In the genomic region with DNA sequence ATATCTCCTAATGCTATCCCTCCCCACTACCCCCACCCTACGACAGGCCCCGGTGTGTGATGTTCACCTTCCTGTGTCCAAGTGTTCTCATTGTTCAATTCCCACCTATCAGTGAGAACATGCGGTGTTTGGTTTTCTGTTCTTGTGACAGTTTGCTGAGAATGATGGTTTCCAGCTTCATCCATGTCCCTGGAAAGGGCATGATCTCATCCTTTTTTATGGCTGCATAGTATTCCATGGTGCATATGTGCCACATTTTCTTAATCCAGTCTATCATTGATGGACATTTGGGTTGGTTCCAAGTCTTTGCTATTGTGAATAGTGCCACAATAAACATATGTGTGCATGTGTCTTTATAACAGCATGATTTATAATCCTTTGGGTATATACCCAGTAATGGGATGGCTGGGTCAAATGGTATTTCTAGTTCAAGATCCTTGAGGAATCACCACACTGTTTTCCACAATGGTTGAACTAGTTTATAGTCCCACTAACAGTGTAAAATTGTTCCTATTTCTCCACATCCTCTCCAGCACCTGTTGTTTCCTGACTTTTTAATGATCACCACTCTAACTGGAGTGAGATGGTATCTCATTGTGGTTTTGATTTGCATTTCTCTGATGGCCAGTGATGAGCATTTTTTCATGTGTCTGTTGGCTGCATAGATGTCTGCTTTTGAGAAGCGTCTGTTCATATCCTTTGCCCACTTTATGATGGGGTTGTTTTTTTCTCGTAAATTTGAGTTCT, we compare ENCODE assay signal across 2 cellular contexts.
A peak's percentile ranks its signal among the peaks of the same experiment; 100 is the strongest.
TF ChIP-seq lines count a peak whose summit lies in the region.

No MANE protein-coding gene starts in this region.

TF ChIP-seq in HEK293, 187 proteins besides CTCF, POLR2A, EP300 and RAD21:
- TF ChIP-seq, protein P1, sequence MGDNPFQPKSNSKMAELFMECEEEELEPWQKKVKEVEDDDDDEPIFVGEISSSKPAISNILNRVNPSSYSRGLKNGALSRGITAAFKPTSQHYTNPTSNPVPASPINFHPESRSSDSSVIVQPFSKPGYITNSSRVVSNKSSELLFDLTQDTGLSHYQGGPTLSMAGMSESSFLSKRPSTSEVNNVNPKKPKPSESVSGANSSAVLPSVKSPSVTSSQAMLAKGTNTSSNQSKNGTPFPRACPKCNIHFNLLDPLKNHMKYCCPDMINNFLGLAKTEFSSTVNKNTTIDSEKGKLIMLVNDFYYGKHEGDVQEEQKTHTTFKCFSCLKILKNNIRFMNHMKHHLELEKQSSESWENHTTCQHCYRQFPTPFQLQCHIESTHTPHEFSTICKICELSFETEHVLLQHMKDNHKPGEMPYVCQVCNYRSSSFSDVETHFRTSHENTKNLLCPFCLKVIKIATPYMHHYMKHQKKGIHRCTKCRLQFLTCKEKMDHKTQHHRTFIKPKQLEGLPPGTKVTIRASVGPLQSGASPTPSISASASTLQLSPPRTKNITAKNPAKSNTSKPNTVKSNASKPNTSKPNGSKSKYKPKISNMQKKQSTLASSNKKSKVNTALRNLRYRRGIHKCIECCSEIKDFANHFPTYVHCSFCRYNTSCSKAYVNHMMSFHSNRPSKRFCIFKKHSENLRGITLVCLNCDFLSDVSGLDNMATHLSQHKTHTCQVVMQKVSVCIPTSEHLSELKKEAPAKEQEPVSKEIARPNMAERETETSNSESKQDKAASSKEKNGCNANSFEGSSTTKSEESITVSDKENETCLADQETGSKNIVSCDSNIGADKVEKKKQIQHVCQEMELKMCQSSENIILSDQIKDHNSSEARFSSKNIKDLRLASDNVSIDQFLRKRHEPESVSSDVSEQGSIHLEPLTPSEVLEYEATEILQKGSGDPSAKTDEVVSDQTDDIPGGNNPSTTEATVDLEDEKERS (tag by site-specific recombination; IDR thresholded peaks at IDR 0.05): 0 out of 2 replicates have a peak, but pooled peaks have one; percentile 61
- peak; percentile 76; the same call in 1 of the 2 replicates for TF ChIP-seq ZNF184 (tag by site-specific recombination; IDR thresholded peaks at IDR 0.05)
- TF ChIP-seq SCRT2 (tag by site-specific recombination; IDR thresholded peaks at IDR 0.05): peak; percentile 42; the same call in 1 of the 2 replicates
- TF ChIP-seq ZNF146 (tag by site-specific recombination; IDR thresholded peaks at IDR 0.05): peak; percentile 97
TF ChIP-seq in HEK293: peak in this region for 4; not testable (repeated sequence) for 183.

TF ChIP-seq in K562, 482 proteins besides CTCF, POLR2A, EP300 and RAD21:
- peak; percentile 72; the same call in 1 of the 2 replicates for TF ChIP-seq ZNF184 (CRISPR knock-in tag; IDR thresholded peaks at IDR 0.05)
- TF ChIP-seq ZNF146 (CRISPR knock-in tag; IDR thresholded peaks at IDR 0.05; ENCODE audit: unreplicated experiment): peak; percentile 60
